ENCODE assay signal across 8 cellular contexts in the genomic region with DNA sequence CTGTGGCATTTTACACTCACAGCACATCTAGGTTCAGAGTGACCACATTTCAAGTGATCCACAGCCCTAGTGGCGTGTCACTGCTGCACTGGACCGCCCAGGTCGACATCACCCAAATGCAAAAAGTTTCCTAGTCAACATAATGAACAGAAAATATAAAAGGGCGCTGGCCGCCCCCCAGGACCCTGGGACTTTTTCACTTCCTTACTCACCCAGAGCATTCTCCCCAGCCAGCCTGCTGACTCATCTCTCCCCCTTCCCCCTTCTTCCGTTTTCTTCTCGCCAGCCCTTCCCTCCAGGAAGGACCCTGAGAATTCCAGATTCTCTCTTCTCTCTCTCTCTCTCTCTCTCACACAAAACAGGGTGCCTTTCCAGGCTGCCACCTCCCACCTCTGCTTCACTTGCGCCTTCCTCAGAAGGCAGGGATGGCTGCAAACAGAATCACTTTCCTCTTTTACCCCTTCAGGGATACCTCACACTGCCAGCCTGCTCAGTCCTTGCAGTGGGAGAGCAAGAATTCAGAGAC. TPM values are rescaled to one million over a fixed set of nuclear protein-coding genes. Genes with fewer than 3 reads are reported as not detected.
DNase-seq lines count a peak whose midpoint lies in the region; ATAC-seq and TF ChIP-seq lines count a peak whose summit lies in the region.

No MANE protein-coding gene starts in this region.

- no peaks in the 10 kb centered on the region for H3K9me3 Mint-ChIP-seq in activated B cell treated with CpG ODN at 0.5 μM for 24 hours
- H3K9me3 Mint-ChIP-seq in activated T-cell treated with anti-CD3 and anti-CD28 coated beads, Interleukin-2, amount 50 U/mL, for 24 hours: no peaks in the 10 kb centered on the region

- no peak for TF ChIP-seq CTCF in activated B cell treated with CpG ODN at 0.5 μM for 24 hours (IDR thresholded peaks at IDR 0.05)

- DNase-seq in CD1c-positive myeloid dendritic cell (ENCODE audit: extremely low spot score) (peak; percentile 69), HT1080 (ENCODE audit: low read depth) (peak; percentile 93), activated B cell treated with CpG ODN at 0.5 μM for 24 hours (no peak), lung microvascular endothelial cell (ENCODE audit: low read depth in 2 of 2) (peak; percentile 47 to 80), T1000 (lab: John Stamatoyannopoulos, UW) (no peak), DMS79 treated with DMSO at 0.1 percent for 48 hours (lab: John Stamatoyannopoulos, UW) (no peak)
- DNase-seq in activated CD8-positive, alpha-beta memory T cell treated with anti-CD3 and anti-CD28 coated beads for 24 hours: no peak
- DNase-seq in activated T-cell treated with anti-CD3 and anti-CD28 coated beads, Interleukin-2, amount 50 U/mL, for 24 hours: no peak

- ATAC-seq in activated B cell treated with CpG ODN at 0.5 μM for 24 hours (ENCODE audit: low read depth): peak; percentile 77

- peak overlapping the region; percentile 20 for H3K4me3 Mint-ChIP-seq in activated B cell treated with CpG ODN at 0.5 μM for 24 hours
- no peak overlapping the region for H3K4me3 Mint-ChIP-seq in activated T-cell treated with anti-CD3 and anti-CD28 coated beads, Interleukin-2, amount 50 U/mL, for 24 hours

- CTCF ChIA-PET in activated B cell treated with CpG ODN at 0.5 μM for 24 hours (lab: Charles Lee): no interaction called here

- peaks cover 5% of the 10 kb centered on the region for H3K27me3 Mint-ChIP-seq in activated B cell treated with CpG ODN at 0.5 μM for 24 hours
- no peaks in the 10 kb centered on the region for H3K27me3 Mint-ChIP-seq in activated T-cell treated with anti-CD3 and anti-CD28 coated beads, Interleukin-2, amount 50 U/mL, for 24 hours

- peak overlapping the region; percentile 13 for H3K27ac Mint-ChIP-seq in activated B cell treated with CpG ODN at 0.5 μM for 24 hours
- no peak overlapping the region for H3K27ac Mint-ChIP-seq in activated T-cell treated with anti-CD3 and anti-CD28 coated beads, Interleukin-2, amount 50 U/mL, for 24 hours

- POLR2A ChIA-PET in activated B cell treated with CpG ODN at 0.5 μM for 24 hours (lab: Charles Lee): no interaction called here

- H3K4me1 Mint-ChIP-seq in activated B cell treated with CpG ODN at 0.5 μM for 24 hours: peaks cover 6% of the 10 kb centered on the region
- peaks cover 5% of the 10 kb centered on the region for H3K4me1 Mint-ChIP-seq in activated T-cell treated with anti-CD3 and anti-CD28 coated beads, Interleukin-2, amount 50 U/mL, for 24 hours (ENCODE audit: low read depth)

- H3K36me3 Mint-ChIP-seq in activated B cell treated with CpG ODN at 0.5 μM for 24 hours (ENCODE audit: low read depth): no peaks in the 10 kb centered on the region
- no peaks in the 10 kb centered on the region for H3K36me3 Mint-ChIP-seq in activated T-cell treated with anti-CD3 and anti-CD28 coated beads, Interleukin-2, amount 50 U/mL, for 24 hours (ENCODE audit: low read depth)

- intact Hi-C loops in activated B cell treated with CpG ODN at 0.5 μM for 24 hours (cut with micrococcal nuclease): no loop called here

RNA-seq across cellular contexts. Expression of a gene that starts 21.0 kb away (rescaled TPM):
- total RNA-seq in HT1080 (2014; rRNA removed; shearing (Covaris generic)): 97.2 and 113 TPM in 2 replicates
- polyA plus RNA-seq in HT1080 (2015; cell fraction: cytosol; rRNA removed): 51.1 and 64.3 TPM in 2 replicates
- polyA plus RNA-seq in HT1080 (2015; cell fraction: nucleus; rRNA removed): 54.8 and 56.9 TPM in 2 replicates
- total RNA-seq in activated B cell treated with CpG ODN at 0.5 μM for 24 hours (63.4 and 71.4 TPM in 2 replicates), lung microvascular endothelial cell (10.0 and 14.5 TPM in 2 replicates)

RNA-seq across cellular contexts. Expression of a gene that starts 30.6 kb away (rescaled TPM):
- 0.40 and 0.79 TPM in 2 replicates for total RNA-seq in HT1080 (2014; rRNA removed; shearing (Covaris generic))
- 0.79 and 0.88 TPM in 2 replicates for polyA plus RNA-seq in HT1080 (2015; cell fraction: cytosol; rRNA removed)
- 3.6 and 4.4 TPM in 2 replicates for polyA plus RNA-seq in HT1080 (2015; cell fraction: nucleus; rRNA removed)
- total RNA-seq in activated B cell treated with CpG ODN at 0.5 μM for 24 hours (1.7 and 2.2 TPM in 2 replicates), lung microvascular endothelial cell (under 0.01 and 0.20 TPM in 2 replicates)

RNA-seq across cellular contexts. Expression of a gene that starts 31.3 kb away (rescaled TPM):
- 0.20 and 0.21 TPM in 2 replicates for total RNA-seq in HT1080 (2014; rRNA removed; shearing (Covaris generic))
- 0.11 and 0.21 TPM in 2 replicates for polyA plus RNA-seq in HT1080 (2015; cell fraction: cytosol; rRNA removed)
- polyA plus RNA-seq in HT1080 (2015; cell fraction: nucleus; rRNA removed): 0.20 and 0.31 TPM in 2 replicates
- 0.93 and 1.2 TPM in 2 replicates for total RNA-seq in activated B cell treated with CpG ODN at 0.5 μM for 24 hours
- total RNA-seq in lung microvascular endothelial cell: 0.20 and 0.22 TPM in 2 replicates

RNA-seq across cellular contexts. Expression of a gene that starts 33.4 kb away (rescaled TPM):
- 67.7 and 115 TPM in 2 replicates for total RNA-seq in HT1080 (2014; rRNA removed; shearing (Covaris generic))
- 200 and 213 TPM in 2 replicates for polyA plus RNA-seq in HT1080 (2015; cell fraction: cytosol; rRNA removed)
- polyA plus RNA-seq in HT1080 (2015; cell fraction: nucleus; rRNA removed): 141 and 148 TPM in 2 replicates
- total RNA-seq in activated B cell treated with CpG ODN at 0.5 μM for 24 hours (50.8 and 51.9 TPM in 2 replicates), lung microvascular endothelial cell (34.9 and 37.0 TPM in 2 replicates)

RNA-seq across cellular contexts. Expression of a gene that starts 44.4 kb away (rescaled TPM):
- total RNA-seq in HT1080 (2014; rRNA removed; shearing (Covaris generic)): 38.1 and 44.3 TPM in 2 replicates
- 39.9 and 41.5 TPM in 2 replicates for polyA plus RNA-seq in HT1080 (2015; cell fraction: cytosol; rRNA removed)
- polyA plus RNA-seq in HT1080 (2015; cell fraction: nucleus; rRNA removed): 131 and 138 TPM in 2 replicates
- 35.6 and 40.5 TPM in 2 replicates for total RNA-seq in activated B cell treated with CpG ODN at 0.5 μM for 24 hours
- 40.1 and 43.1 TPM in 2 replicates for total RNA-seq in lung microvascular endothelial cell

Comparison
In these comparisons a context has a peak if more than half of its experiments do, and no peak if none do; other contexts are left out.
1. DNase-seq: peak in CD1c-positive myeloid dendritic cell (single experiment), HT1080 (single experiment) and lung microvascular endothelial cell (2 of 2); none in activated B cell treated with CpG ODN at 0.5 μM for 24 hours (single experiment), T1000 (single experiment), activated CD8-positive, alpha-beta memory T cell treated with anti-CD3 and anti-CD28 coated beads for 24 hours (single experiment), activated T-cell treated with anti-CD3 and anti-CD28 coated beads, Interleukin-2, amount 50 U/mL, for 24 hours (single experiment) and DMS79 treated with DMSO at 0.1 percent for 48 hours (single experiment).